Comparison of ENCODE assay signal across 20 cellular contexts in the genomic region with DNA sequence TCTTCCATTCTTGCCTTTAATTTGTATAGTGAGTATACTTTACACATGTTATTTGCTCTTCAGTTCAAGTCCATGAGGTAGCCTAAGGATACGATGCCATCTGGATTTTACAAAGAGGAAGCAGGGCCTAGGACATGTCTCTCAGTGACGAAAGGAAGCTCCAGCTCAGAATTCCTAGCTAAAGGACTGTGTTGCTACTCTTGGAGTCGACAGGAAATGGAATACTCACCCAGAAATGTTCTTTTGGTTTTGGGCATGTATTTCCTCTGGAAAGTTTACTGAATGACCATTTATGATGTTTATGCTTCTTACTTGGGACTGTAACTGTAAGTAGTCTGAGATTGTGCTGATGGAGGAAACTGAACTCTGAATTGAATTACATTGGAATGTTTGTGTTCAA. TPM values are rescaled to one million over a fixed set of nuclear protein-coding genes. Genes with fewer than 3 reads are reported as not detected.
A peak's percentile ranks its signal among the peaks of the same experiment; 100 is the strongest.
DNase-seq lines count a peak whose midpoint lies in the region; ATAC-seq, FAIRE-seq and TF ChIP-seq lines count a peak whose summit lies in the region.
"Had no signal": no experiment of that assay in that cellular context is flagged by ENCODE, and none has a peak within 500 bp of the region (broad histone marks: within the 10 kb centered on the region; RNA-seq: fewer than 3 reads in every experiment).

No MANE protein-coding gene starts in this region.

- H3K4me1 ChIP-seq in heart left ventricle = peaks cover 0 to 19% (median 10%) of the 10 kb centered on the region in 12 donors
- no peaks in the 10 kb centered on the region for H3K4me1 ChIP-seq in right atrium auricular region
- H3K4me1 ChIP-seq in psoas muscle = peaks cover 31% of the 10 kb centered on the region
- no peaks in the 10 kb centered on the region for H3K4me1 ChIP-seq in body of pancreas
- H3K4me1 ChIP-seq: BLaER1 had no signal

- H3K9me3 ChIP-seq in heart left ventricle = no peaks in the 10 kb centered on the region
- H3K9me3 ChIP-seq in right atrium auricular region = no peaks in the 10 kb centered on the region
- H3K9me3 ChIP-seq in psoas muscle = no peaks in the 10 kb centered on the region
- no peaks in the 10 kb centered on the region for H3K9me3 ChIP-seq in body of pancreas
- H3K9me3 ChIP-seq: BLaER1, SK-N-SH had no signal

- intact Hi-C loops in heart left ventricle (cut with DNase I) = no loop called here
- intact Hi-C loops in psoas muscle (cut with DNase I) = no loop called here
- intact Hi-C loops in body of pancreas (cut with DNase I) = no loop called here

- no peaks in the 10 kb centered on the region for H3K36me3 Mint-ChIP-seq in HFFc6 (ENCODE audit: low read depth)
- H3K36me3 Mint-ChIP-seq in activated naive CD4-positive, alpha-beta T cell treated with anti-CD3 and anti-CD28 coated beads, Interleukin-2, amount 50 U/mL, for 72 hours = peaks cover 10 to 14% of the 10 kb centered on the region in 2 donors

- 54 to 68% (median 60%) methylated on average over 3 of the region's 3 CpGs for WGBS in heart left ventricle, 4 donors
- 49 to 68% (median 66%) methylated on average over 3 of the region's 3 CpGs for WGBS in psoas muscle, 3 donors
- WGBS in body of pancreas, 2 donors = 81 to 84% methylated on average over 3 of the region's 3 CpGs

- no peak overlapping the region for H3K4me3 ChIP-seq in heart left ventricle
- no peak overlapping the region for H3K4me3 ChIP-seq in right atrium auricular region
- no peak overlapping the region for H3K4me3 ChIP-seq in psoas muscle
- H3K4me3 ChIP-seq in body of pancreas = no peak overlapping the region
- H3K4me3 ChIP-seq: BLaER1 had no signal

- no peaks in the 10 kb centered on the region for H3K9me3 Mint-ChIP-seq in HFFc6
- no peaks in the 10 kb centered on the region for H3K9me3 Mint-ChIP-seq in activated naive CD4-positive, alpha-beta T cell treated with anti-CD3 and anti-CD28 coated beads, Interleukin-2, amount 50 U/mL, for 72 hours
- H3K9me3 Mint-ChIP-seq: CD8-positive, alpha-beta T cell; IgD-negative memory B cell had no signal

- TF ChIP-seq CTCF in heart left ventricle (IDR thresholded peaks at IDR 0.05) (no peak), right atrium auricular region (IDR thresholded peaks at IDR 0.05) (no peak), HFFc6 (IDR thresholded peaks at IDR 0.05) (no peak), psoas muscle (IDR thresholded peaks at IDR 0.05) (no peak), body of pancreas (IDR thresholded peaks at IDR 0.05) (no peak)

- TF ChIP-seq POLR2A in heart left ventricle (IDR thresholded peaks at IDR 0.05) (no peak), H54 (IDR thresholded peaks at IDR 0.05; ENCODE audit: low read depth, low read length) (no peak), body of pancreas (IDR thresholded peaks at IDR 0.05) (no peak)

- FAIRE-seq in H54 (lab: Jason Lieb, UNC) = no peak
- FAIRE-seq: G401.6, H1 had no signal

- H3K36me3 ChIP-seq in heart left ventricle = peaks cover 0 to 68% (median 41%) of the 10 kb centered on the region in 9 donors
- H3K36me3 ChIP-seq in right atrium auricular region = peaks cover 13% of the 10 kb centered on the region
- peaks cover 0 to 31% of the 10 kb centered on the region in 2 donors for H3K36me3 ChIP-seq in psoas muscle (ENCODE audit: insufficient read depth in 1 of 2, low read depth in 1 of 2)
- H3K36me3 ChIP-seq in body of pancreas (replicated peaks in 1 of 2; ENCODE audit: insufficient read depth in 1 of 2, low read depth in 2 of 2) = peaks cover 0 to 3% of the 10 kb centered on the region in 2 donors

- DNase-seq in heart left ventricle = no peak
- DNase-seq in right atrium auricular region (ENCODE audit: low spot score) = no peak
- DNase-seq in HFFc6 = no peak
- DNase-seq in fibroblast of gingiva (ENCODE audit: low read depth) = peak; percentile 7
- no peak for DNase-seq in psoas muscle
- no peak for DNase-seq in activated naive CD4-positive, alpha-beta T cell treated with anti-CD3 and anti-CD28 coated beads, Interleukin-2, amount 50 U/mL, for 72 hours (ENCODE audit: low spot score in 2 of 2)
- no peak for DNase-seq in H54 (ENCODE audit: insufficient read length, low spot score)
- no peak for DNase-seq in body of pancreas
- DNase-seq: 8988T; CD8-positive, alpha-beta T cell; NCI-H1105; NCI-H1694; NCI-H2107; NCI-H2227 treated with DMSO at 0.1 percent for 48 hours; NCI-H524 treated with DMSO at 0.1 percent for 48 hours; SK-N-SH had no signal

- no peaks in the 10 kb centered on the region for H3K27me3 ChIP-seq in heart left ventricle
- H3K27me3 ChIP-seq in right atrium auricular region = no peaks in the 10 kb centered on the region
- no peaks in the 10 kb centered on the region for H3K27me3 ChIP-seq in psoas muscle (ENCODE audit: insufficient read depth in 3 of 3, low read length in 2 of 3)
- H3K27me3 ChIP-seq in body of pancreas = no peaks in the 10 kb centered on the region
- H3K27me3 ChIP-seq: BLaER1 had no signal

- H3K27ac Mint-ChIP-seq in HFFc6 = peak overlapping the region; percentile 74
- no peak overlapping the region for H3K27ac Mint-ChIP-seq in activated naive CD4-positive, alpha-beta T cell treated with anti-CD3 and anti-CD28 coated beads, Interleukin-2, amount 50 U/mL, for 72 hours
- H3K27ac Mint-ChIP-seq: CD8-positive, alpha-beta T cell; IgD-negative memory B cell had no signal

- peaks cover 11% of the 10 kb centered on the region for H3K4me1 Mint-ChIP-seq in HFFc6 (ENCODE audit: low read depth)
- H3K4me1 Mint-ChIP-seq: IgD-negative memory B cell had no signal

- H3K27me3 Mint-ChIP-seq in HFFc6 (ENCODE audit: insufficient read depth) = no peaks in the 10 kb centered on the region
- H3K27me3 Mint-ChIP-seq: IgD-negative memory B cell had no signal

- H3K4me3 Mint-ChIP-seq in HFFc6 = peak overlapping the region; percentile 3; the same call in 1 of the 2 replicates
- H3K4me3 Mint-ChIP-seq: CD8-positive, alpha-beta T cell; IgD-negative memory B cell had no signal

- peak overlapping the region in 8 of 12 donors; percentile 3 to 47 (median 36) for H3K27ac ChIP-seq in heart left ventricle
- H3K27ac ChIP-seq in right atrium auricular region = no peak overlapping the region
- H3K27ac ChIP-seq in psoas muscle = peak overlapping the region; percentile 78
- H3K27ac ChIP-seq in body of pancreas = no peak overlapping the region
- H3K27ac ChIP-seq: BLaER1 had no signal

- peak in 3 of 4 donors; percentile 24 to 80 (median 36) for ATAC-seq in heart left ventricle
- no peak for ATAC-seq in psoas muscle
- no peak for ATAC-seq in activated naive CD4-positive, alpha-beta T cell treated with anti-CD3 and anti-CD28 coated beads, Interleukin-2, amount 50 U/mL, for 72 hours
- ATAC-seq in body of pancreas = no peak
- ATAC-seq: CD8-positive, alpha-beta T cell had no signal

RNA-seq across cellular contexts. Expression of gene OXNAD1, which starts 12.5 kb away (rescaled TPM):
- total RNA-seq in heart left ventricle = 10 to 100 TPM; 12.8 to 23.6 (median 18.1) TPM
- 10 to 100 TPM in 1 of 2 donors, 1 to 10 TPM in 1; 7.3 to 26.9 TPM for polyA plus RNA-seq in heart left ventricle
- total RNA-seq in right atrium auricular region = 10 to 100 TPM in 1 of 2 donors, 1 to 10 TPM in 1; 9.8 to 15.7 TPM
- 1 to 10 TPM; 6.4 to 8.7 (median 8.1) TPM for total RNA-seq in HFFc6 (2021; fragmentation: NEBNext Ultra II Directional; extraction: Animal tissue kit (Norgen Biotek cat#: 25700))
- total RNA-seq in psoas muscle = 10 to 100 TPM in 2 of 4 donors, 1 to 10 TPM in 2; 5.4 to 15.5 (median 9.0) TPM
- 10 to 100 TPM in 2 of 3 donors, 1 to 10 TPM in 1; 8.2 to 24.4 (median 11.9) TPM for polyA plus RNA-seq in psoas muscle
- 10 to 100 TPM; 47.7 to 53.9 TPM for total RNA-seq in activated naive CD4-positive, alpha-beta T cell treated with anti-CD3 and anti-CD28 coated beads, Interleukin-2, amount 50 U/mL, for 72 hours
- total RNA-seq in body of pancreas = 10 to 100 TPM; 13.5 to 18.8 TPM

RNA-seq across cellular contexts. Expression of gene DPH3, which starts 12.7 kb away (rescaled TPM):
- total RNA-seq in heart left ventricle (10 to 100 TPM; 13.7 to 35.6 (median 20.9) TPM), right atrium auricular region (10 to 100 TPM; 17.3 to 17.7 TPM), psoas muscle (10 to 100 TPM; 23.5 to 53.3 (median 43.3) TPM), body of pancreas (1 to 10 TPM; 4.9 TPM)
- polyA plus RNA-seq in heart left ventricle (10 to 100 TPM in 1 of 2 donors, 1 to 10 TPM in 1; 10.0 to 38.3 TPM), psoas muscle (100 to 1,000 TPM in 1 of 3 donors, 10 to 100 TPM in 2; 33.4 to 108 (median 76.9) TPM)
- total RNA-seq in HFFc6 (2021; fragmentation: NEBNext Ultra II Directional; extraction: Animal tissue kit (Norgen Biotek cat#: 25700)) = 10 to 100 TPM; 35.5 to 49.8 (median 44.3) TPM
- total RNA-seq in activated naive CD4-positive, alpha-beta T cell treated with anti-CD3 and anti-CD28 coated beads, Interleukin-2, amount 50 U/mL, for 72 hours = 10 to 100 TPM; 15.2 to 23.9 TPM

Comparison
In these comparisons a context has a peak if more than half of its experiments do, and no peak if none do; other contexts are left out.
1. H3K27ac ChIP-seq: peak in heart left ventricle (8 of 12) and psoas muscle (single experiment); none in right atrium auricular region (0 of 2) and body of pancreas (0 of 4).
2. ATAC-seq: peak in heart left ventricle (3 of 4); none in psoas muscle (0 of 4), activated naive CD4-positive, alpha-beta T cell treated with anti-CD3 and anti-CD28 coated beads, Interleukin-2, amount 50 U/mL, for 72 hours (0 of 2) and body of pancreas (single experiment).